ENCODE assay signal across 7 cellular contexts in genomic region chr2:63725212-63725611, GRCh38.
DNase-seq lines count a peak whose midpoint lies in the region; ATAC-seq, FAIRE-seq and TF ChIP-seq lines count a peak whose summit lies in the region.
"Not testable (repeated sequence)": the region's sequence is repeated elsewhere in the genome, so short reads cannot be mapped to it uniquely, and the experiment has no call there.

No MANE protein-coding gene starts in this region.

- H3K23ac ChIP-seq in H1 (ENCODE audit: insufficient read length) = not testable (repeated sequence)

- intact Hi-C loops in K562 (cut with micrococcal nuclease); HepG2 (cut with micrococcal nuclease; ENCODE audit: unreplicated experiment); right lobe of liver (cut with DNase I): not testable (repeated sequence)

- not testable (repeated sequence) for H4K91ac ChIP-seq in H1 (replicated peaks; ENCODE audit: insufficient read length, low read length)

- H4K20me1 ChIP-seq in K562 (replicated peaks; ENCODE audit: control insufficient read depth, insufficient read depth, low read length); H1 (replicated peaks in 1 of 2; ENCODE audit: control insufficient read depth in 1 of 2, insufficient read depth in 2 of 2, low read length in 2 of 2); HepG2 (ENCODE audit: insufficient read depth, low read length): not testable (repeated sequence)

- H3K79me1 ChIP-seq in H1 (ENCODE audit: low read depth, low read length) = not testable (repeated sequence)

- in situ Hi-C loops in K562 (cut with MboI); HepG2 (cut with HindIII; ENCODE audit: extremely low pct_ligation_motif_present, low pct_unique_long_range_greater_than_20kb): not testable (repeated sequence)

- not testable (repeated sequence) for H3K36me3 ChIP-seq in HEK293 (ENCODE audit: control insufficient read depth in 2 of 2, insufficient read depth in 1 of 2, low read length in 2 of 2); K562 (ENCODE audit: control insufficient read depth, insufficient read depth, low read length); H1 (ENCODE audit: control insufficient read depth in 2 of 4, insufficient read depth in 4 of 4, low read length in 3 of 4); HepG2 (replicated peaks in 1 of 2; ENCODE audit: control insufficient read depth in 1 of 2, insufficient read depth in 2 of 2, low read length in 2 of 2); right lobe of liver

- H3K27ac ChIP-seq in A549; HEK293 (ENCODE audit: extremely low read depth, low read depth, low read length); K562 (ENCODE audit: extremely low read depth, low read depth, low read length); H1 (ENCODE audit: low read depth, low read length); HepG2 (ENCODE audit: extremely low read length, insufficient read depth, low read length): not testable (repeated sequence)
- peak overlapping the region in 2 of 3 donors; percentile 61 for H3K27ac ChIP-seq in right lobe of liver

- not testable (repeated sequence) for H3K79me2 ChIP-seq in K562 (ENCODE audit: control insufficient read depth, insufficient read depth, low read length); H1 (ENCODE audit: control insufficient read depth in 1 of 2, insufficient read depth in 2 of 2, low read length in 2 of 2); HepG2 (ENCODE audit: insufficient read depth, low read length)

- not testable (repeated sequence) for H3K27me3 ChIP-seq in K562 (ENCODE audit: control insufficient read depth in 2 of 2, insufficient read depth in 2 of 2, low read length in 2 of 2); H1 (replicated peaks in 1 of 4; ENCODE audit: control insufficient read depth in 3 of 4, extremely low read depth in 1 of 4, insufficient read depth in 3 of 4, low read length in 3 of 4); HepG2 (ENCODE audit: control insufficient read depth in 1 of 2, insufficient read depth in 2 of 2, low read length in 2 of 2); right lobe of liver

- not testable (repeated sequence) for H2BK120ac ChIP-seq in H1 (replicated peaks; ENCODE audit: low read depth, low read length)

- CTCF ChIA-PET in A549 (lab: Yijun Ruan, JAX) = interaction anchor here (0.6 to 1.2 kb wide), 2 partner anchors 23 to 136 kb away, joined by 3 to 4 read pairs; no protein-coding TSS in a partner anchor
- CTCF ChIA-PET in HEK293 (lab: Yijun Ruan, JAX); K562 (lab: Yijun Ruan, JAX; ENCODE audit: low intra/inter-chr PET ratio); H1 (lab: Charles Lee; ENCODE audit: partially characterized antibody); HepG2 (lab: Yijun Ruan, JAX; ENCODE audit: low intra/inter-chr PET ratio, low total read pairs): not testable (repeated sequence)

- not testable (repeated sequence) for H3K9me3 ChIP-seq in A549; HEK293 (ENCODE audit: control insufficient read depth, insufficient read depth, low read depth, low read length); K562 (replicated peaks; ENCODE audit: control insufficient read depth, insufficient read depth, low read depth, low read length); H1 (ENCODE audit: insufficient read depth in 2 of 2, low read depth in 1 of 2, low read length in 1 of 2); HepG2 (ENCODE audit: low read length); right lobe of liver

- not testable (repeated sequence) for H3K4me3 ChIP-seq in A549; HEK293 (ENCODE audit: low read depth, low read length); K562; H1 (ENCODE audit: extremely low read depth in 1 of 4, insufficient read depth in 2 of 4, low read depth in 3 of 4, low read length in 4 of 4); HepG2 (replicated peaks in 1 of 3; ENCODE audit: insufficient read depth in 1 of 3, low read depth in 2 of 3, low read length in 3 of 3); right lobe of liver

- not testable (repeated sequence) for BruUV-seq in K562 (replicated peaks; lab: Mats Ljungman, UMichigan); HepG2 (replicated peaks; lab: Mats Ljungman, UMichigan)

- H3K4me1 ChIP-seq in A549 (peaks cover 19% of the 10 kb centered on the region; the same call in 2 of the 3 replicates), HepG2 (ENCODE audit: insufficient read depth, low read length) (peaks cover 43% of the 10 kb centered on the region), right lobe of liver (peaks cover 0 to 48% (median 21%) of the 10 kb centered on the region in 4 donors)
- not testable (repeated sequence) for H3K4me1 ChIP-seq in HEK293 (ENCODE audit: control insufficient read depth, insufficient read depth, low read length); K562 (replicated peaks in 1 of 2; ENCODE audit: control insufficient read depth in 2 of 2, insufficient read depth in 2 of 2, low read length in 2 of 2); H1 (replicated peaks in 1 of 4; ENCODE audit: control insufficient read depth in 3 of 4, insufficient read depth in 4 of 4, low read length in 3 of 4)

- not testable (repeated sequence) for H3K4me2 ChIP-seq in A549; K562 (ENCODE audit: insufficient read depth, low read length); H1 (ENCODE audit: insufficient read depth in 1 of 2, low read depth in 2 of 2, low read length in 2 of 2); HepG2 (ENCODE audit: low read depth, low read length)

- TF ChIP-seq POLR2A in A549 (IDR thresholded peaks at IDR 0.05; ENCODE audit: low read length); K562 (conservative IDR thresholded peaks at IDR 0.05); H1 (IDR thresholded peaks at IDR 0.05; ENCODE audit: control extremely low read depth in 1 of 2, low read depth in 2 of 2, low read length in 2 of 2); HepG2 (IDR thresholded peaks at IDR 0.05; ENCODE audit: insufficient read depth in 1 of 2, low read depth in 2 of 2, low read length in 2 of 2); right lobe of liver (IDR thresholded peaks at IDR 0.05): not testable (repeated sequence)

- H3K9me1 ChIP-seq in K562 (ENCODE audit: control insufficient read depth, insufficient read depth, low read length) = not testable (repeated sequence)

- 97% methylated on average over 1 of the region's 1 CpG for WGBS in A549 (ENCODE audit: missing lambda C conversion rate)
- 40% methylated on average over 1 of the region's 1 CpG for WGBS in K562 (ENCODE audit: insufficient coverage, low coverage, missing lambda C conversion rate)
- 91% methylated on average over 1 of the region's 1 CpG; no CpG with 5 or more reads in 1 of the 2 experiments for WGBS in H1 (ENCODE audit: extremely low coverage in 1 of 2, insufficient coverage in 1 of 2, insufficient read length in 1 of 2, insufficient replicate concordance in 2 of 2, low coverage in 1 of 2, low lambda C conversion rate in 2 of 2, missing lambda C conversion rate in 1 of 2), 2 experiments
- 90% methylated on average over 1 of the region's 1 CpG for WGBS in HepG2 (ENCODE audit: low lambda C conversion rate)
- 100% methylated on average over 1 of the region's 1 CpG for WGBS in right lobe of liver (ENCODE audit: insufficient coverage, low coverage, low lambda C conversion rate, missing lambda C conversion rate)

- H3K4ac ChIP-seq in H1 (replicated peaks; ENCODE audit: insufficient read length, low read depth, low read length) = not testable (repeated sequence)

- H3K18ac ChIP-seq in H1 (ENCODE audit: extremely low read depth, low read length) = not testable (repeated sequence)

- DNase-seq in A549 (ENCODE audit: low read depth in 1 of 2, low spot score in 1 of 2); K562 (ENCODE audit: extremely low read depth in 1 of 4, low spot score in 3 of 4); H1 (ENCODE audit: low read depth in 1 of 2, low spot score in 2 of 2); HepG2 (ENCODE audit: low spot score); right lobe of liver: not testable (repeated sequence)

- not testable (repeated sequence) for H2BK20ac ChIP-seq in H1 (ENCODE audit: low read length)

- not testable (repeated sequence) for H2AFZ ChIP-seq in K562 (ENCODE audit: low read depth, low read length); H1 (ENCODE audit: low read length); HepG2 (ENCODE audit: low read length)

- not testable (repeated sequence) for H2BK12ac ChIP-seq in H1 (ENCODE audit: low read depth, low read length)

- H3K9ac ChIP-seq in K562 (ENCODE audit: insufficient read depth in 1 of 2, low read depth in 2 of 2, low read length in 2 of 2); H1 (replicated peaks in 1 of 4; ENCODE audit: extremely low read depth in 1 of 4, low read depth in 3 of 4, low read length in 3 of 4); HepG2 (ENCODE audit: insufficient read depth, low read depth, low read length): not testable (repeated sequence)

- not testable (repeated sequence) for TF ChIP-seq EP300 in A549 (IDR thresholded peaks at IDR 0.05); K562 (IDR thresholded peaks at IDR 0.05; ENCODE audit: low read length); H1 (IDR thresholded peaks at IDR 0.05; ENCODE audit: borderline replicate concordance in 1 of 2, low read depth in 2 of 2, low read length in 2 of 2); HepG2 (IDR thresholded peaks at IDR 0.05; ENCODE audit: low read depth in 2 of 2, low read length in 2 of 2); HepG2 (CRISPR knock-in tag; IDR thresholded peaks at IDR 0.05; ENCODE audit: borderline replicate concordance)

- not testable (repeated sequence) for H2BK5ac ChIP-seq in H1 (ENCODE audit: low read depth, low read length)

- TF ChIP-seq CTCF in A549 (IDR thresholded peaks at IDR 0.05); HEK293 (tag by site-specific recombination; IDR thresholded peaks at IDR 0.05); K562 (IDR thresholded peaks at IDR 0.05 in 2 of 3, conservative IDR thresholded peaks at IDR 0.05 in 1 of 3; ENCODE audit: insufficient read depth in 2 of 3, low read depth in 1 of 3, low read length in 3 of 3); H1 (IDR thresholded peaks at IDR 0.05; ENCODE audit: control extremely low read depth in 1 of 3, insufficient read depth in 1 of 3, low read depth in 1 of 3, low read length in 3 of 3); HepG2 (CRISPR knock-in tag; IDR thresholded peaks at IDR 0.05); right lobe of liver (IDR thresholded peaks at IDR 0.05): not testable (repeated sequence)

- POLR2A ChIA-PET in A549 (lab: Yijun Ruan, JAX); HEK293 (lab: Yijun Ruan, JAX); K562 (lab: Yijun Ruan, JAX); HepG2 (lab: Yijun Ruan, JAX): not testable (repeated sequence)
- POLR2A ChIA-PET in H1 (lab: Charles Lee; ENCODE audit: partially characterized antibody) = interaction anchor here (1.0 kb wide), 1 partner anchor 116 kb away, joined by 3 read pairs; the partner anchor contains the start of gene UGP2

- not testable (repeated sequence) for ATAC-seq in A549, SK-N-SH treated with all-trans-retinoic acid at 6 μM for 48 hours, K562, HepG2, right lobe of liver

- H3K56ac ChIP-seq in H1 (replicated peaks; ENCODE audit: insufficient read length, low read depth, low read length) = not testable (repeated sequence)

- not testable (repeated sequence) for H2AK5ac ChIP-seq in H1 (ENCODE audit: low read depth, low read length)

- H3K23me2 ChIP-seq in H1 (ENCODE audit: low read depth, low read length) = not testable (repeated sequence)

- not testable (repeated sequence) for H4K8ac ChIP-seq in H1 (ENCODE audit: extremely low read depth, insufficient read depth, low read length)

- not testable (repeated sequence) for H2BK15ac ChIP-seq in H1 (ENCODE audit: low read length)

- TF ChIP-seq RAD21 in A549 (conservative IDR thresholded peaks at IDR 0.05 in 1 of 2, IDR thresholded peaks at IDR 0.05 in 1 of 2); K562 (CRISPR knock-in tag; conservative IDR thresholded peaks at IDR 0.05 in 1 of 2, IDR thresholded peaks at IDR 0.05 in 1 of 2); H1 (IDR thresholded peaks at IDR 0.05 in 1 of 2, conservative IDR thresholded peaks at IDR 0.05 in 1 of 2; ENCODE audit: low read depth in 2 of 2, low read length in 2 of 2); HepG2 (CRISPR knock-in tag; IDR thresholded peaks at IDR 0.05): not testable (repeated sequence)

- not testable (repeated sequence) for H4K5ac ChIP-seq in H1 (ENCODE audit: insufficient read length, low read depth, low read length)

- not testable (repeated sequence) for H3K14ac ChIP-seq in H1 (ENCODE audit: insufficient read length)

- not testable (repeated sequence) for FAIRE-seq in A549 (lab: Jason Lieb, UNC); K562 (lab: Jason Lieb, UNC); H1 (lab: Jason Lieb, UNC); HepG2 (lab: Jason Lieb, UNC)
